In the genomic region with DNA sequence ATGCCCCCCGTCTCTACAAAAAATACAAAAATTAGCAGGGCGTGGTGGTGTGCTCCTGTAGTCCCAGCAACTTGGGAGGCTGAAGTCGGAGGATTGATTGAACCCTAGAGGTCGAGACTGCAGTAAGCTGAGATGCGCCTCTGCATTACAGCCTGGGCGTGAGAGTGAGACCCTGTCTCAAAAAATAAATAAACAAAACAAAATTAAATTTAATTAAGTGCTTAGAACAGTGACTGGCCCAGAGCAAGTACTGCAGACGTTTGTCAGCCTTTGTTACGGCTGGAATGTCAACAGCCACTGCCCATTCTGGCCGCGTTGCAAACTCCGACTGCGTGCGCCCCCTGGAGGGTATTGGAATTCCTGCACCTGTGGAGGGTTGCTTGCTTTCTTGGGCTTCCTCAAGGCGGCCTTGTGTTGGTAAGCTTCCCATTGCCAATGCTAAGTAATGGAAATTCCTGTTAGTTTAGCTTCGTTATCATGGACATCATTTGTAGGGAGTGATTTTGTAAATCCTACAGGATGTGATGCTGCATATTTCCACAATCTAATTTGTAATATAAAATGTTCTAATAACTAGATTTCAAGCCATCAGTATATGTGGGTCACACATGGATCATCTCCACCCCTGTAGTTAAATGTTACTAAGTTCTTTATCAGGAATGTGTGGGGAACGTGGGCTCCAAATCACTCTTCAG, we compare ENCODE assay signal across 9 cellular contexts. TPM values are rescaled to one million over a fixed set of nuclear protein-coding genes. Genes with fewer than 3 reads are reported as not detected.
DNase-seq lines count a peak whose midpoint lies in the region; ATAC-seq and TF ChIP-seq lines count a peak whose summit lies in the region.
"Had no signal": no experiment of that assay in that cellular context is flagged by ENCODE, and none has a peak within 500 bp of the region (broad histone marks: within the 10 kb centered on the region; RNA-seq: fewer than 3 reads in every experiment).

No MANE protein-coding gene starts in this region.

- no peak overlapping the region for H3K27ac ChIP-seq in psoas muscle
- no peak overlapping the region for H3K27ac ChIP-seq in aorta (ENCODE audit: low read depth in 1 of 2, low read length in 2 of 2)

- no peaks in the 10 kb centered on the region for H3K27me3 ChIP-seq in psoas muscle (ENCODE audit: insufficient read depth in 3 of 3, low read length in 2 of 3)
- H3K27me3 ChIP-seq in aorta (ENCODE audit: control insufficient read depth in 1 of 2, insufficient read depth in 2 of 2, low read length in 1 of 2): no peaks in the 10 kb centered on the region

- intact Hi-C loops in Right ventricle myocardium inferior (cut with DNase I): loop anchor here (2.0 kb wide), 2 partner anchors 49 to 57 kb away; no protein-coding TSS in a partner anchor
- intact Hi-C loops in psoas muscle (cut with DNase I): loop anchor here (2.0 kb wide), 2 partner anchors 49 to 51 kb away; no protein-coding TSS in a partner anchor
- intact Hi-C loops in aorta (cut with DNase I): loop anchor here in 1 of 2 donors (5.0 kb wide), 1 partner anchor 48 kb away; no protein-coding TSS in a partner anchor

- DNase-seq in NK-92 treated with Interleukin-12 subunit alpha and Interleukin-12 subunit beta, amount 100 ng/mL, for 24 hours (lab: John Stamatoyannopoulos, UW): peak; percentile 42
- no peak for DNase-seq in NK-92 (lab: John Stamatoyannopoulos, UW; ENCODE audit: unreplicated experiment)
- DNase-seq in LNCaP clone FGC (ENCODE audit: low read depth): peak; percentile 31
- peak; percentile 53 for DNase-seq in SKM-1 treated with dmso at 0.1 percent for 144 hours (lab: John Stamatoyannopoulos, UW; ENCODE audit: unreplicated experiment)
- peak; percentile 70 for DNase-seq in activated naive CD8-positive, alpha-beta T cell treated with anti-CD3 and anti-CD28 coated beads for 36 hours
- DNase-seq in Right ventricle myocardium inferior (ENCODE audit: missing footprints): peak; percentile 85
- DNase-seq in psoas muscle: peak; percentile 75 to 84
- peak; percentile 81 to 89 for DNase-seq in aorta

- no peak overlapping the region for H3K4me3 Mint-ChIP-seq in activated naive CD8-positive, alpha-beta T cell treated with anti-CD3 and anti-CD28 coated beads for 36 hours
- H3K4me3 Mint-ChIP-seq: stimulated activated naive CD8-positive, alpha-beta T cell treated with anti-CD3 and anti-CD28 coated beads, Interleukin-15, Interleukin-2, amounts not matched to agents 100 ng/mL and 50 ng/mL, for 24 hours had no signal

- peak; percentile 72 for TF ChIP-seq CTCF in LNCaP clone FGC (IDR thresholded peaks at IDR 0.05; ENCODE audit: control insufficient read depth, extremely low read depth, insufficient read depth)
- peak; percentile 80 for TF ChIP-seq CTCF in psoas muscle (IDR thresholded peaks at IDR 0.05)

- peak; percentile 83 for ATAC-seq in Right ventricle myocardium inferior
- ATAC-seq in psoas muscle: peak; percentile 87 to 94 (median 92)
- ATAC-seq in aorta (ENCODE audit: low FRiP score): peak; percentile 82

- no peaks in the 10 kb centered on the region for H3K4me1 Mint-ChIP-seq in activated naive CD8-positive, alpha-beta T cell treated with anti-CD3 and anti-CD28 coated beads for 36 hours

- H3K9me3 Mint-ChIP-seq in activated naive CD8-positive, alpha-beta T cell treated with anti-CD3 and anti-CD28 coated beads for 36 hours: no peaks in the 10 kb centered on the region
- H3K9me3 Mint-ChIP-seq: stimulated activated naive CD8-positive, alpha-beta T cell treated with anti-CD3 and anti-CD28 coated beads, Interleukin-15, Interleukin-2, amounts not matched to agents 100 ng/mL and 50 ng/mL, for 24 hours had no signal

- no peaks in the 10 kb centered on the region for H3K36me3 ChIP-seq in psoas muscle (ENCODE audit: insufficient read depth in 1 of 2, low read depth in 1 of 2)
- H3K36me3 ChIP-seq in aorta (ENCODE audit: control insufficient read depth in 1 of 2, insufficient read depth in 2 of 2, low read length in 1 of 2): no peaks in the 10 kb centered on the region

- no peaks in the 10 kb centered on the region for H3K4me1 ChIP-seq in psoas muscle
- H3K4me1 ChIP-seq in aorta (ENCODE audit: control insufficient read depth in 1 of 2, insufficient read depth in 2 of 2, low read length in 2 of 2): no peaks in the 10 kb centered on the region

- 39 to 40% (median 39%) methylated on average over 16 of the region's 16 CpGs for WGBS in psoas muscle, 3 donors
- 32 to 34% methylated on average over 16 of the region's 16 CpGs for WGBS in aorta, 2 donors

- peaks cover 29% of the 10 kb centered on the region for H3K27me3 Mint-ChIP-seq in activated naive CD8-positive, alpha-beta T cell treated with anti-CD3 and anti-CD28 coated beads for 36 hours

- no peak overlapping the region for H3K27ac Mint-ChIP-seq in activated naive CD8-positive, alpha-beta T cell treated with anti-CD3 and anti-CD28 coated beads for 36 hours
- H3K27ac Mint-ChIP-seq: stimulated activated naive CD8-positive, alpha-beta T cell treated with anti-CD3 and anti-CD28 coated beads, Interleukin-15, Interleukin-2, amounts not matched to agents 100 ng/mL and 50 ng/mL, for 24 hours had no signal

- H3K36me3 Mint-ChIP-seq in activated naive CD8-positive, alpha-beta T cell treated with anti-CD3 and anti-CD28 coated beads for 36 hours: no peaks in the 10 kb centered on the region

- H3K9me3 ChIP-seq in psoas muscle (no peaks in the 10 kb centered on the region), aorta (ENCODE audit: control insufficient read depth, low read length) (peaks cover 5% of the 10 kb centered on the region)

- H3K4me3 ChIP-seq in LNCaP clone FGC (ENCODE audit: low read depth, low read length) (no peak overlapping the region), psoas muscle (no peak overlapping the region), aorta (ENCODE audit: low read length in 2 of 2) (no peak overlapping the region)

RNA-seq across cellular contexts. Expression of gene ATP6V1B1, which starts 15.9 kb away (rescaled TPM):
- not detected for total RNA-seq in activated naive CD8-positive, alpha-beta T cell treated with anti-CD3 and anti-CD28 coated beads for 36 hours
- total RNA-seq in Right ventricle myocardium inferior (not detected), psoas muscle (under 1 TPM in 2 of 4 donors, not detected in 2; 0.22 to 0.53 TPM), aorta (1 to 10 TPM in 1 of 2 donors, not detected in 1; 1.8 TPM)
- polyA plus RNA-seq in psoas muscle (under 1 TPM; 0.10 to 0.70 (median 0.38) TPM), aorta (1 to 10 TPM; 3.1 to 6.4 TPM)

RNA-seq across cellular contexts. Expression of gene VAX2, which starts 19.4 kb away (rescaled TPM):
- total RNA-seq in activated naive CD8-positive, alpha-beta T cell treated with anti-CD3 and anti-CD28 coated beads for 36 hours: not detected
- total RNA-seq in Right ventricle myocardium inferior: 0.30 TPM
- total RNA-seq in psoas muscle: 1 to 10 TPM in 2 of 4 donors, under 1 TPM in 2; 0.66 to 1.2 (median 0.96) TPM
- under 1 TPM; 0.30 to 0.97 (median 0.48) TPM for polyA plus RNA-seq in psoas muscle
- total RNA-seq in aorta: 1 to 10 TPM in 1 of 2 donors, under 1 TPM in 1; 0.39 to 1.2 TPM
- 1 to 10 TPM in 1 of 2 donors, not detected in 1; 1.8 TPM for polyA plus RNA-seq in aorta

RNA-seq across cellular contexts. Expression of gene ANKRD53, which starts 58.6 kb away (rescaled TPM):
- under 1 TPM; 0.21 to 0.38 TPM for total RNA-seq in activated naive CD8-positive, alpha-beta T cell treated with anti-CD3 and anti-CD28 coated beads for 36 hours
- total RNA-seq in Right ventricle myocardium inferior (0.54 TPM), psoas muscle (under 1 TPM; 0.15 to 0.69 (median 0.49) TPM), aorta (1 to 10 TPM; 1.9 to 3.3 TPM)
- polyA plus RNA-seq in psoas muscle (under 1 TPM; 0.27 to 0.77 (median 0.36) TPM), aorta (1 to 10 TPM in 1 of 2 donors, under 1 TPM in 1; 0.88 to 5.0 TPM)
